Comparison of ENCODE assay signal across 1 cellular context in the genomic region with DNA sequence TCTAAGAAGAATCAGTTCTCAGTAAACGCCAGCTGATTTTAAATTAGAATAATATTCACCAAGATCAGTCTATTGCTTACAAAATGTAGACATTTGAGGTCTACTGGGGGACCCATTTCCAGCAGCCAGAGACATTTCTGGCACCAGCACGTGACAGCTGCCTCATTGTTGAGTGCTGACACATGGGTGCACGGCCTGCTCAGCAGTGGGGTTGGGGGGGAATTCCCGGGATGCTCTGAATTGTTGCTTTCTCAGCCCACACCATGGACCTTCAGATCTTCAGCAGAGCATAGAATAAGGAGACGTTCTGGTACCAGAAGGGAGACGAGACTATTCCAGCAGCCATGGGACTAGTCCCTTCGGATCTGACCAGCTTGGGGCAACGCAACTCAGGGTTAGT.
TF ChIP-seq lines count a peak whose summit lies in the region.

No MANE protein-coding gene starts in this region.

TF ChIP-seq in GM23338, 12 proteins besides CTCF, POLR2A, EP300 and RAD21 (continued from another document):
- TF ChIP-seq, protein P1, sequence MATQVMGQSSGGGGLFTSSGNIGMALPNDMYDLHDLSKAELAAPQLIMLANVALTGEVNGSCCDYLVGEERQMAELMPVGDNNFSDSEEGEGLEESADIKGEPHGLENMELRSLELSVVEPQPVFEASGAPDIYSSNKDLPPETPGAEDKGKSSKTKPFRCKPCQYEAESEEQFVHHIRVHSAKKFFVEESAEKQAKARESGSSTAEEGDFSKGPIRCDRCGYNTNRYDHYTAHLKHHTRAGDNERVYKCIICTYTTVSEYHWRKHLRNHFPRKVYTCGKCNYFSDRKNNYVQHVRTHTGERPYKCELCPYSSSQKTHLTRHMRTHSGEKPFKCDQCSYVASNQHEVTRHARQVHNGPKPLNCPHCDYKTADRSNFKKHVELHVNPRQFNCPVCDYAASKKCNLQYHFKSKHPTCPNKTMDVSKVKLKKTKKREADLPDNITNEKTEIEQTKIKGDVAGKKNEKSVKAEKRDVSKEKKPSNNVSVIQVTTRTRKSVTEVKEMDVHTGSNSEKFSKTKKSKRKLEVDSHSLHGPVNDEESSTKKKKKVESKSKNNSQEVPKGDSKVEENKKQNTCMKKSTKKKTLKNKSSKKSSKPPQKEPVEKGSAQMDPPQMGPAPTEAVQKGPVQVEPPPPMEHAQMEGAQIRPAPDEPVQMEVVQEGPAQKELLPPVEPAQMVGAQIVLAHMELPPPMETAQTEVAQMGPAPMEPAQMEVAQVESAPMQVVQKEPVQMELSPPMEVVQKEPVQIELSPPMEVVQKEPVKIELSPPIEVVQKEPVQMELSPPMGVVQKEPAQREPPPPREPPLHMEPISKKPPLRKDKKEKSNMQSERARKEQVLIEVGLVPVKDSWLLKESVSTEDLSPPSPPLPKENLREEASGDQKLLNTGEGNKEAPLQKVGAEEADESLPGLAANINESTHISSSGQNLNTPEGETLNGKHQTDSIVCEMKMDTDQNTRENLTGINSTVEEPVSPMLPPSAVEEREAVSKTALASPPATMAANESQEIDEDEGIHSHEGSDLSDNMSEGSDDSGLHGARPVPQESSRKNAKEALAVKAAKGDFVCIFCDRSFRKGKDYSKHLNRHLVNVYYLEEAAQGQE (IDR thresholded peaks at IDR 0.05; ENCODE audit: unreplicated experiment): no peak
- no peak for TF ChIP-seq EZH2 (IDR thresholded peaks at IDR 0.05; ENCODE audit: low read depth, unreplicated experiment)
